In genomic region chr9:35904966-35905781, GRCh38 we compare ENCODE assay signal across 9 cellular contexts. TPM values are rescaled to one million over a fixed set of nuclear protein-coding genes. Genes with fewer than 3 reads are reported as not detected.
DNase-seq lines count a peak whose midpoint lies in the region; ATAC-seq and TF ChIP-seq lines count a peak whose summit lies in the region.
"Had no signal": no experiment of that assay in that cellular context is flagged by ENCODE, and none has a peak within 500 bp of the region (broad histone marks: within the 10 kb centered on the region; RNA-seq: fewer than 3 reads in every experiment).

No MANE protein-coding gene starts in this region.

- no peak for TF ChIP-seq CTCF in colonic mucosa (IDR thresholded peaks at IDR 0.05)
- TF ChIP-seq CTCF in upper lobe of right lung (IDR thresholded peaks at IDR 0.05), result no peak

- H3K9me3 ChIP-seq in colonic mucosa, result no peaks in the 10 kb centered on the region
- no peaks in the 10 kb centered on the region for H3K9me3 ChIP-seq in muscle layer of colon (ENCODE audit: low read length)
- no peaks in the 10 kb centered on the region for H3K9me3 ChIP-seq in upper lobe of right lung

- ATAC-seq in upper lobe of right lung (no peak), HG03097 (IDR thresholded peaks at IDR 0.05; ENCODE audit: low FRiP score, unreplicated experiment) (no peak), GM21390 (IDR thresholded peaks at IDR 0.05; ENCODE audit: unreplicated experiment) (no peak)

- no peaks in the 10 kb centered on the region for H3K36me3 ChIP-seq in colonic mucosa
- no peaks in the 10 kb centered on the region for H3K36me3 ChIP-seq in muscle layer of colon (ENCODE audit: insufficient read depth, low read length)
- H3K36me3 ChIP-seq in upper lobe of right lung, result no peaks in the 10 kb centered on the region

- no peak overlapping the region for H3K27ac Mint-ChIP-seq in activated CD4-positive, alpha-beta T cell treated with anti-CD3 and anti-CD28 coated beads, Interleukin-2, amount 10 ng/mL, durations not matched to agents 24 days and 14 days

- no peaks in the 10 kb centered on the region for H3K27me3 ChIP-seq in colonic mucosa
- no peaks in the 10 kb centered on the region for H3K27me3 ChIP-seq in muscle layer of colon (ENCODE audit: control insufficient read depth in 1 of 2, insufficient read depth in 2 of 2, low read length in 2 of 2)
- H3K27me3 ChIP-seq in upper lobe of right lung, result no peaks in the 10 kb centered on the region

- peaks cover 22% of the 10 kb centered on the region for H3K4me1 Mint-ChIP-seq in activated CD4-positive, alpha-beta T cell treated with anti-CD3 and anti-CD28 coated beads, Interleukin-2, amount 10 ng/mL, durations not matched to agents 24 days and 14 days

- no peaks in the 10 kb centered on the region for H3K9me3 Mint-ChIP-seq in activated CD4-positive, alpha-beta T cell treated with anti-CD3 and anti-CD28 coated beads, Interleukin-2, amount 10 ng/mL, durations not matched to agents 24 days and 14 days

- intact Hi-C loops in activated CD4-positive, alpha-beta T cell treated with anti-CD3 and anti-CD28 coated beads, Interleukin-2, amount 10 ng/mL, durations not matched to agents 24 days and 14 days (cut with micrococcal nuclease), result no loop called here
- intact Hi-C loops in colonic mucosa (cut with DNase I), result no loop called here
- intact Hi-C loops in upper lobe of right lung (cut with DNase I), result loop anchor here (5.0 kb wide), 1 partner anchor 42 kb away; no protein-coding TSS in a partner anchor

- no peak overlapping the region for H3K4me3 Mint-ChIP-seq in activated CD4-positive, alpha-beta T cell treated with anti-CD3 and anti-CD28 coated beads, Interleukin-2, amount 10 ng/mL, durations not matched to agents 24 days and 14 days

- H3K36me3 Mint-ChIP-seq in activated CD4-positive, alpha-beta T cell treated with anti-CD3 and anti-CD28 coated beads, Interleukin-2, amount 10 ng/mL, durations not matched to agents 24 days and 14 days (ENCODE audit: low read depth), result no peaks in the 10 kb centered on the region

- peaks cover 44% of the 10 kb centered on the region for H3K4me1 ChIP-seq in colonic mucosa
- H3K4me1 ChIP-seq in muscle layer of colon (ENCODE audit: insufficient read depth, low read length), result peaks cover 57% of the 10 kb centered on the region
- H3K4me1 ChIP-seq in upper lobe of right lung, result peaks cover 71% of the 10 kb centered on the region

- H3K4me3 ChIP-seq in colonic mucosa (no peak overlapping the region), muscle layer of colon (ENCODE audit: low read depth in 1 of 2, low read length in 2 of 2) (no peak overlapping the region), upper lobe of right lung (no peak overlapping the region)

- H3K9ac ChIP-seq in colonic mucosa (ENCODE audit: low read depth in 2 of 2, low read length in 2 of 2) (peak overlapping the region; percentile 45 to 87), muscle layer of colon (ENCODE audit: low read length) (no peak overlapping the region)

- H3K27ac ChIP-seq in colonic mucosa, result peak overlapping the region; percentile 94
- peak overlapping the region; percentile 87 for H3K27ac ChIP-seq in muscle layer of colon (ENCODE audit: low read depth, low read length)
- H3K27ac ChIP-seq in upper lobe of right lung, result peak overlapping the region; percentile 97

- peak; percentile 55 for DNase-seq in activated CD4-positive, alpha-beta T cell treated with anti-CD3 and anti-CD28 coated beads, Interleukin-2, amount 10 ng/mL, durations not matched to agents 24 days and 14 days
- no peak for DNase-seq in activated CD4-positive, alpha-beta T cell treated with anti-CD3 and anti-CD28 coated beads for 48 hours
- DNase-seq in colonic mucosa, result peak; percentile 77
- DNase-seq in upper lobe of right lung, result no peak
- DNase-seq in COLO829 (ENCODE audit: low spot score), result no peak
- DNase-seq: activated effector memory CD4-positive, alpha-beta T cell treated with Interleukin-2 at 50 U/mL for 16 hours had no signal

- H3K27me3 Mint-ChIP-seq in activated CD4-positive, alpha-beta T cell treated with anti-CD3 and anti-CD28 coated beads, Interleukin-2, amount 10 ng/mL, durations not matched to agents 24 days and 14 days, result peaks cover 14% of the 10 kb centered on the region

RNA-seq across cellular contexts. Expression of gene HRCT1, which starts 0.8 kb away (rescaled TPM):
- not detected in 2 replicates for total RNA-seq in activated CD4-positive, alpha-beta T cell treated with anti-CD3 and anti-CD28 coated beads, Interleukin-2, amount 10 ng/mL, durations not matched to agents 24 days and 14 days
- total RNA-seq in colonic mucosa (10 to 100 TPM; 43.1 to 65.0 TPM), upper lobe of right lung (10.8 TPM)

RNA-seq across cellular contexts. Expression of gene SPAAR, which starts 4.1 kb away (rescaled TPM):
- not detected in 2 replicates for total RNA-seq in activated CD4-positive, alpha-beta T cell treated with anti-CD3 and anti-CD28 coated beads, Interleukin-2, amount 10 ng/mL, durations not matched to agents 24 days and 14 days
- total RNA-seq in colonic mucosa, result 1 to 10 TPM; 1.1 to 2.6 TPM
- total RNA-seq in upper lobe of right lung, result 13.5 TPM

RNA-seq across cellular contexts. Expression of gene OR13J1, which starts 35.0 kb away (rescaled TPM):
- not detected in 2 replicates for total RNA-seq in activated CD4-positive, alpha-beta T cell treated with anti-CD3 and anti-CD28 coated beads, Interleukin-2, amount 10 ng/mL, durations not matched to agents 24 days and 14 days
- not detected for total RNA-seq in colonic mucosa
- not detected for total RNA-seq in upper lobe of right lung

RNA-seq across cellular contexts. Expression of gene OR2S2, which starts 52.8 kb away (rescaled TPM):
- total RNA-seq in activated CD4-positive, alpha-beta T cell treated with anti-CD3 and anti-CD28 coated beads, Interleukin-2, amount 10 ng/mL, durations not matched to agents 24 days and 14 days, result not detected in 2 replicates
- total RNA-seq in colonic mucosa, result not detected
- not detected for total RNA-seq in upper lobe of right lung

Comparison
In these comparisons a context has a peak if more than half of its experiments do, and no peak if none do; other contexts are left out.
1. DNase-seq: peak in activated CD4-positive, alpha-beta T cell treated with anti-CD3 and anti-CD28 coated beads, Interleukin-2, amount 10 ng/mL, durations not matched to agents 24 days and 14 days (single experiment) and colonic mucosa (single experiment); none in activated CD4-positive, alpha-beta T cell treated with anti-CD3 and anti-CD28 coated beads for 48 hours (single experiment), upper lobe of right lung (single experiment) and COLO829 (single experiment).
2. RNA of gene HRCT1, which starts 0.8 kb away (total RNA-seq): 43.1 to 65.0 TPM in colonic mucosa and 10.8 TPM in upper lobe of right lung (single experiment); not detected in activated CD4-positive, alpha-beta T cell treated with anti-CD3 and anti-CD28 coated beads, Interleukin-2, amount 10 ng/mL, durations not matched to agents 24 days and 14 days; every median in the first group is over 10 times any median in the second.
3. Peak in every context shown above with its lines, with median percentiles within 50 percentile points of each other: H3K27ac ChIP-seq.